ENCODE assay signal across 1 cellular context in the genomic region with DNA sequence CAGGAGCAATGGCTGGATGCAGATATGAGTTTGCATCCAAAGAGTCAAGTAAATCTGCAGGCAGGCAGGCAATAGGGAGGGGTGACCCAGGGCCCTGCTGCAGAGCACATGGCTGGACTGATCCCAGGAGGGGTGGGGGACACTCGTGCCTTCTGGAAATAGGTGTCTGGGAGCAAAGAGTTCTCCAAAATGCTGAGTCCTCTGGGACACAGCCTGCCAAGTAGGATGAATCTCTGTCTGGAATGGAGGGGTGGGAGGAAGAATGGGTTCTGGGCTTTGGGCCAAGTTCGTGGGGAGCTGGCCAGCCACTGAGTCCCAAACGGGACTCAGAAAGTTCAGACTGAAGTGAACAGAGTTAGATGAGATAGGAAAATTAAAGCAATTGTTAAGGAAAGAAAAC.
TF ChIP-seq lines count a peak whose summit lies in the region.

No MANE protein-coding gene starts in this region.

TF ChIP-seq in GM23338, 12 proteins besides CTCF, POLR2A, EP300 and RAD21 (continued from another document):
- TF ChIP-seq, protein P1, sequence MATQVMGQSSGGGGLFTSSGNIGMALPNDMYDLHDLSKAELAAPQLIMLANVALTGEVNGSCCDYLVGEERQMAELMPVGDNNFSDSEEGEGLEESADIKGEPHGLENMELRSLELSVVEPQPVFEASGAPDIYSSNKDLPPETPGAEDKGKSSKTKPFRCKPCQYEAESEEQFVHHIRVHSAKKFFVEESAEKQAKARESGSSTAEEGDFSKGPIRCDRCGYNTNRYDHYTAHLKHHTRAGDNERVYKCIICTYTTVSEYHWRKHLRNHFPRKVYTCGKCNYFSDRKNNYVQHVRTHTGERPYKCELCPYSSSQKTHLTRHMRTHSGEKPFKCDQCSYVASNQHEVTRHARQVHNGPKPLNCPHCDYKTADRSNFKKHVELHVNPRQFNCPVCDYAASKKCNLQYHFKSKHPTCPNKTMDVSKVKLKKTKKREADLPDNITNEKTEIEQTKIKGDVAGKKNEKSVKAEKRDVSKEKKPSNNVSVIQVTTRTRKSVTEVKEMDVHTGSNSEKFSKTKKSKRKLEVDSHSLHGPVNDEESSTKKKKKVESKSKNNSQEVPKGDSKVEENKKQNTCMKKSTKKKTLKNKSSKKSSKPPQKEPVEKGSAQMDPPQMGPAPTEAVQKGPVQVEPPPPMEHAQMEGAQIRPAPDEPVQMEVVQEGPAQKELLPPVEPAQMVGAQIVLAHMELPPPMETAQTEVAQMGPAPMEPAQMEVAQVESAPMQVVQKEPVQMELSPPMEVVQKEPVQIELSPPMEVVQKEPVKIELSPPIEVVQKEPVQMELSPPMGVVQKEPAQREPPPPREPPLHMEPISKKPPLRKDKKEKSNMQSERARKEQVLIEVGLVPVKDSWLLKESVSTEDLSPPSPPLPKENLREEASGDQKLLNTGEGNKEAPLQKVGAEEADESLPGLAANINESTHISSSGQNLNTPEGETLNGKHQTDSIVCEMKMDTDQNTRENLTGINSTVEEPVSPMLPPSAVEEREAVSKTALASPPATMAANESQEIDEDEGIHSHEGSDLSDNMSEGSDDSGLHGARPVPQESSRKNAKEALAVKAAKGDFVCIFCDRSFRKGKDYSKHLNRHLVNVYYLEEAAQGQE (IDR thresholded peaks at IDR 0.05; ENCODE audit: unreplicated experiment): no peak
- no peak for TF ChIP-seq NANOG (IDR thresholded peaks at IDR 0.05; ENCODE audit: borderline replicate concordance)
- no peak for TF ChIP-seq POLR2AphosphoS5 (IDR thresholded peaks at IDR 0.05; ENCODE audit: low read depth)
- TF ChIP-seq JUNB (IDR thresholded peaks at IDR 0.05; ENCODE audit: unreplicated experiment): no peak
